Comparison of ENCODE assay signal across 11 cellular contexts in the genomic region with DNA sequence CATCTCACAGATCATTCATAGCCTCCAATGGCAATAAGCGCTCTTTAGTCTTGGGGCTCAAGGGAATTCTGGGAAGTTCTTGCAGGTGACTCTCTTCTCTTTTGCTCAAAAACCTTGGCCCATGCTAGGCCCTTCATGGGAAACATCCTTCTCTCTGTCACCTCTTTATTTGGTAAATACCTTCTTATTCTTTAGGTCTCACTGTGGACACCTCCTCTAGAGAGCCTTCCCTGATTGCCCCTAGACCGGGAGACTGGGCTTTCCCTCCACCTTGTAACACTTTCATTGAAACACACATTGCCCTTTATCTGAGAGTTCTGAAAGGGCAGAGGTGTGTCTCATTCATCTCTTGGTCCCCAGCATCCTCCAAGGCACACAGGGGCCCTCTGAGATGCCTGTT. TPM values are rescaled to one million over a fixed set of nuclear protein-coding genes. Genes with fewer than 3 reads are reported as not detected.
"Had no signal": no experiment of that assay in that cellular context is flagged by ENCODE, and none has a peak within 500 bp of the region (broad histone marks: within the 10 kb centered on the region; RNA-seq: fewer than 3 reads in every experiment).

No MANE protein-coding gene starts in this region.

- DNase-seq: GM23248, GOT3, H7, H9, HCEC 1CT, HFFc6 had no signal

- H3K4me1 ChIP-seq: HAP-1 had no signal

- H3K9me3 ChIP-seq: HAP-1 had no signal

- H3K4me3 Mint-ChIP-seq: GM23338, H9, HFFc6 had no signal

- H2AFZ ChIP-seq: GM23248, GM23338 had no signal

- ATAC-seq: GM23338, HCT116 had no signal

- H3K4me3 ChIP-seq: GM23248, GM23338, HAP-1 had no signal

- H3K36me3 ChIP-seq: HAP-1 had no signal

- H3K4me1 Mint-ChIP-seq: GM23338 had no signal

- H3K4me2 ChIP-seq: GM23338 had no signal

- H3K9ac ChIP-seq: GM23248 had no signal

- H3K9me3 Mint-ChIP-seq: HFFc6 had no signal

- FAIRE-seq: H1, H54 had no signal

- H3K27ac Mint-ChIP-seq: GM23338, HFFc6 had no signal

- H3K27ac ChIP-seq: GM23248 had no signal

RNA-seq across cellular contexts. Expression of gene C19orf81, which starts 1.9 kb away (rescaled TPM):
- total RNA-seq: GM23248 had no signal

RNA-seq across cellular contexts. Expression of gene SYT3, which starts 11.5 kb away (rescaled TPM):
- total RNA-seq: GM23248, HFFc6 had no signal
- polyA plus RNA-seq: GM23248 had no signal
